1 cellular context compared by ENCODE assay signal in the genomic region with DNA sequence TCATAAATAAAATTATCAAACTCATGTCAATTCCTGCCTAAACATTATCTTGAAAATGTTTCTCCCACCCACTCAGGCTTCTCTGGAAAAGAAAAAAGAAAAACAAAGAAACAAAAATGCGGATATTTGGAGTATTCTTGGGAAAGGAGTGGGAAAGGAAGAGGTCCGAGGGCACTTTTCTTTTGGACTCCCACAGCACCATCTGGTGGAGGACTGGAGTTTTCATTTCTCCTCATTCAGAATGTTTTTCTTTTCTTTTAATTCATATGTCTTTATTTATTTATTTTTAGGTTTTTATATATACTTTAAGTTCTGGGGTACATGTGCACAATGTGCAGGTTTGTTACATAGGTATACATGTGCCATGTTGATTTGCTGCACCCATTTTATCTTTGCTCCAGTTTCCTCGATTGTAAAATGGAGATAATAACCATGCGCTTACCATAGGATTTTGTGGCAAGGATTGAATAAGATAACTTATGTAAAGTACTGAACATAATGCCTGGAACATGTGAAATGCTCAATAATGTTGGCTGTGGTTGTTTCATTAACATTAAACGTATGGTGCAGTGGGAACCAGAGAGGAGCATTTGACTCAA.
TF ChIP-seq lines count a peak whose summit lies in the region.

No MANE protein-coding gene starts in this region.

TF ChIP-seq in liver, 16 proteins besides CTCF, POLR2A, EP300 and RAD21 (continued from another document):
- TF ChIP-seq, protein P1, sequence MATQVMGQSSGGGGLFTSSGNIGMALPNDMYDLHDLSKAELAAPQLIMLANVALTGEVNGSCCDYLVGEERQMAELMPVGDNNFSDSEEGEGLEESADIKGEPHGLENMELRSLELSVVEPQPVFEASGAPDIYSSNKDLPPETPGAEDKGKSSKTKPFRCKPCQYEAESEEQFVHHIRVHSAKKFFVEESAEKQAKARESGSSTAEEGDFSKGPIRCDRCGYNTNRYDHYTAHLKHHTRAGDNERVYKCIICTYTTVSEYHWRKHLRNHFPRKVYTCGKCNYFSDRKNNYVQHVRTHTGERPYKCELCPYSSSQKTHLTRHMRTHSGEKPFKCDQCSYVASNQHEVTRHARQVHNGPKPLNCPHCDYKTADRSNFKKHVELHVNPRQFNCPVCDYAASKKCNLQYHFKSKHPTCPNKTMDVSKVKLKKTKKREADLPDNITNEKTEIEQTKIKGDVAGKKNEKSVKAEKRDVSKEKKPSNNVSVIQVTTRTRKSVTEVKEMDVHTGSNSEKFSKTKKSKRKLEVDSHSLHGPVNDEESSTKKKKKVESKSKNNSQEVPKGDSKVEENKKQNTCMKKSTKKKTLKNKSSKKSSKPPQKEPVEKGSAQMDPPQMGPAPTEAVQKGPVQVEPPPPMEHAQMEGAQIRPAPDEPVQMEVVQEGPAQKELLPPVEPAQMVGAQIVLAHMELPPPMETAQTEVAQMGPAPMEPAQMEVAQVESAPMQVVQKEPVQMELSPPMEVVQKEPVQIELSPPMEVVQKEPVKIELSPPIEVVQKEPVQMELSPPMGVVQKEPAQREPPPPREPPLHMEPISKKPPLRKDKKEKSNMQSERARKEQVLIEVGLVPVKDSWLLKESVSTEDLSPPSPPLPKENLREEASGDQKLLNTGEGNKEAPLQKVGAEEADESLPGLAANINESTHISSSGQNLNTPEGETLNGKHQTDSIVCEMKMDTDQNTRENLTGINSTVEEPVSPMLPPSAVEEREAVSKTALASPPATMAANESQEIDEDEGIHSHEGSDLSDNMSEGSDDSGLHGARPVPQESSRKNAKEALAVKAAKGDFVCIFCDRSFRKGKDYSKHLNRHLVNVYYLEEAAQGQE (IDR thresholded peaks at IDR 0.05), result no peak
- TF ChIP-seq, protein P2, sequence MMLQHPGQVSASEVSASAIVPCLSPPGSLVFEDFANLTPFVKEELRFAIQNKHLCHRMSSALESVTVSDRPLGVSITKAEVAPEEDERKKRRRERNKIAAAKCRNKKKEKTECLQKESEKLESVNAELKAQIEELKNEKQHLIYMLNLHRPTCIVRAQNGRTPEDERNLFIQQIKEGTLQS (IDR thresholded peaks at IDR 0.05), result no peak
- no peak for TF ChIP-seq FOXA1 (IDR thresholded peaks at IDR 0.05)
- no peak for TF ChIP-seq JUND (IDR thresholded peaks at IDR 0.05)
- no peak for TF ChIP-seq YY1 (IDR thresholded peaks at IDR 0.05)
- TF ChIP-seq, protein P3, sequence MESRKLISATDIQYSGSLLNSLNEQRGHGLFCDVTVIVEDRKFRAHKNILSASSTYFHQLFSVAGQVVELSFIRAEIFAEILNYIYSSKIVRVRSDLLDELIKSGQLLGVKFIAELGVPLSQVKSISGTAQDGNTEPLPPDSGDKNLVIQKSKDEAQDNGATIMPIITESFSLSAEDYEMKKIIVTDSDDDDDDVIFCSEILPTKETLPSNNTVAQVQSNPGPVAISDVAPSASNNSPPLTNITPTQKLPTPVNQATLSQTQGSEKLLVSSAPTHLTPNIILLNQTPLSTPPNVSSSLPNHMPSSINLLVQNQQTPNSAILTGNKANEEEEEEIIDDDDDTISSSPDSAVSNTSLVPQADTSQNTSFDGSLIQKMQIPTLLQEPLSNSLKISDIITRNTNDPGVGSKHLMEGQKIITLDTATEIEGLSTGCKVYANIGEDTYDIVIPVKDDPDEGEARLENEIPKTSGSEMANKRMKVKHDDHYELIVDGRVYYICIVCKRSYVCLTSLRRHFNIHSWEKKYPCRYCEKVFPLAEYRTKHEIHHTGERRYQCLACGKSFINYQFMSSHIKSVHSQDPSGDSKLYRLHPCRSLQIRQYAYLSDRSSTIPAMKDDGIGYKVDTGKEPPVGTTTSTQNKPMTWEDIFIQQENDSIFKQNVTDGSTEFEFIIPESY (IDR thresholded peaks at IDR 0.05), result no peak
- TF ChIP-seq FOXA2 (IDR thresholded peaks at IDR 0.05), result no peak
- no peak for TF ChIP-seq EGR1 (IDR thresholded peaks at IDR 0.05; ENCODE audit: low read depth in 2 of 2)
- TF ChIP-seq HNF4A (conservative IDR thresholded peaks at IDR 0.05), result no peak
- TF ChIP-seq TAF1 (conservative IDR thresholded peaks at IDR 0.05), result no peak
- no peak for TF ChIP-seq RXRA (IDR thresholded peaks at IDR 0.05)
- no peak for TF ChIP-seq HNF4G (IDR thresholded peaks at IDR 0.05)
- no peak for TF ChIP-seq GABPA (IDR thresholded peaks at IDR 0.05 in 1 of 2, conservative IDR thresholded peaks at IDR 0.05 in 1 of 2)
- no peak for TF ChIP-seq SP1 (IDR thresholded peaks at IDR 0.05)
- TF ChIP-seq, protein P4, sequence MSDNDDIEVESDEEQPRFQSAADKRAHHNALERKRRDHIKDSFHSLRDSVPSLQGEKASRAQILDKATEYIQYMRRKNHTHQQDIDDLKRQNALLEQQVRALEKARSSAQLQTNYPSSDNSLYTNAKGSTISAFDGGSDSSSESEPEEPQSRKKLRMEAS (IDR thresholded peaks at IDR 0.05), result no peak
